In the genomic region with DNA sequence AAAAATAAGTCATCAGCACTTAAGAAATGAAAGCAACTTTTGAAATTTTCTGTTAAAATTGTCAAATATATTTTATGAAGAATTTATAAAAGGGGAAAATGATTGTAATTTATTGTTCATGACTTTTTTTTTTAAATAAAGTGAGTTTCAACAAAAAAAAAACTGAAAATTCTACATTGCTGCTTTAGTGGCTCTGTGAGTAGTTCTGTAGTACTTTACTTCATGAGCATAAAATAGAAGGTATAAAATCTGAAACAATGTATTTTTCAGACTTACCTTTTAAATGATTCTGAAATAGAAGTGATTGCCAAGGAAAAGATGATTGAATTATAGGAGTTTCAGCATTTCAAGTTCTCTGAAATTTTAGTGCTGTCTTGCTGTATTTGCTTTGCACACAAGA, we compare ENCODE assay signal across 14 cellular contexts. TPM values are rescaled to one million over a fixed set of nuclear protein-coding genes. Genes with fewer than 3 reads are reported as not detected.
A peak's percentile ranks its signal among the peaks of the same experiment; 100 is the strongest.
DNase-seq lines count a peak whose midpoint lies in the region; ATAC-seq and TF ChIP-seq lines count a peak whose summit lies in the region.
"Had no signal": no experiment of that assay in that cellular context is flagged by ENCODE, and none has a peak within 500 bp of the region (broad histone marks: within the 10 kb centered on the region; RNA-seq: fewer than 3 reads in every experiment).

No MANE protein-coding gene starts in this region.

- intact Hi-C loops in left lung (cut with DNase I), result no loop called here

- CTCF ChIA-PET in CD8-positive, alpha-beta memory T cell (lab: Charles Lee), result interaction anchor here (1.5 to 2.5 kb wide), 2 partner anchors 20 to 35 kb away, joined by 3 to 39 read pairs; no protein-coding TSS in a partner anchor

- peaks cover 0 to 8% of the 10 kb centered on the region in 2 donors for H3K27me3 Mint-ChIP-seq in CD8-positive, alpha-beta memory T cell

- H3K36me3 ChIP-seq in BLaER1 (peaks cover 7% of the 10 kb centered on the region; the same call in 1 of the 2 replicates), left lung (no peaks in the 10 kb centered on the region)
- no peaks in the 10 kb centered on the region for H3K36me3 ChIP-seq in CD8-positive, alpha-beta memory T cell (ENCODE audit: insufficient read depth, low read length)
- H3K36me3 ChIP-seq: BE2C, neural progenitor cell had no signal

- H3K9me3 ChIP-seq in BLaER1 (no peaks in the 10 kb centered on the region), left lung (no peaks in the 10 kb centered on the region)
- no peaks in the 10 kb centered on the region for H3K9me3 ChIP-seq in CD8-positive, alpha-beta memory T cell (ENCODE audit: low read length)
- H3K9me3 ChIP-seq: BE2C had no signal

- no peaks in the 10 kb centered on the region for H3K9me3 Mint-ChIP-seq in CD8-positive, alpha-beta memory T cell
- H3K9me3 Mint-ChIP-seq: neural progenitor cell had no signal

- POLR2A ChIA-PET in CD8-positive, alpha-beta memory T cell (lab: Charles Lee), result interaction anchor here (2.3 to 2.7 kb wide), 2 partner anchors 14 to 20 kb away, joined by 14 to 24 read pairs; a partner anchor contains a TSS

- H3K27ac ChIP-seq in BLaER1, result 0 out of 2 replicates have a peak overlapping the region, but pooled peaks have one; percentile 72
- peak overlapping the region; percentile 79 for H3K27ac ChIP-seq in CD8-positive, alpha-beta memory T cell (ENCODE audit: low read depth, low read length)
- peak overlapping the region; percentile 56; the same call in 1 of the 2 replicates for H3K27ac ChIP-seq in VCaP
- H3K27ac ChIP-seq in left lung, result peak overlapping the region; percentile 68 to 86
- H3K27ac ChIP-seq: neural progenitor cell had no signal

- ATAC-seq in left lung (no peak), GM21515 (IDR thresholded peaks at IDR 0.05; ENCODE audit: unreplicated experiment) (no peak), GM19324 (IDR thresholded peaks at IDR 0.05; ENCODE audit: low FRiP score, unreplicated experiment) (no peak)

- DNase-seq in CD8-positive, alpha-beta memory T cell, result no peak
- no peak for DNase-seq in left lung
- DNase-seq in DMS79 treated with DMSO at 0.1 percent for 48 hours (lab: John Stamatoyannopoulos, UW), result no peak
- DNase-seq: activated CD4-positive, CD25-positive, alpha-beta regulatory T cell; anterior cingulate cortex; BE2C; stimulated activated CD4-positive, alpha-beta T cell treated with anti-CD3 and anti-CD28 coated beads, Interleukin-15, amount 100 ng/mL, for 24 hours had no signal

- peak overlapping the region in 3 of 8 donors; percentile 7 to 91 (median 58) for H3K27ac Mint-ChIP-seq in CD8-positive, alpha-beta memory T cell
- H3K27ac Mint-ChIP-seq: neural progenitor cell had no signal

- H3K9ac ChIP-seq in BLaER1, result no peak overlapping the region
- H3K9ac ChIP-seq: neural progenitor cell had no signal

- H3K4me3 Mint-ChIP-seq in CD8-positive, alpha-beta memory T cell, result no peak overlapping the region
- H3K4me3 Mint-ChIP-seq: neural progenitor cell had no signal

- H3K4me3 ChIP-seq in BLaER1 (no peak overlapping the region), left lung (no peak overlapping the region)
- H3K4me3 ChIP-seq in CD8-positive, alpha-beta memory T cell (ENCODE audit: low read length), result no peak overlapping the region
- H3K4me3 ChIP-seq: neural progenitor cell had no signal

- no peaks in the 10 kb centered on the region for H3K27me3 ChIP-seq in BLaER1
- H3K27me3 ChIP-seq in CD8-positive, alpha-beta memory T cell (ENCODE audit: insufficient read depth, low read length, poor library complexity, severe bottlenecking), result no peaks in the 10 kb centered on the region
- no peaks in the 10 kb centered on the region for H3K27me3 ChIP-seq in left lung
- H3K27me3 ChIP-seq: BE2C, neural progenitor cell had no signal

- peaks cover 32 to 53% (median 49%) of the 10 kb centered on the region in 3 donors for H3K4me1 Mint-ChIP-seq in CD8-positive, alpha-beta memory T cell

- peaks cover 61% of the 10 kb centered on the region for H3K4me1 ChIP-seq in BLaER1
- H3K4me1 ChIP-seq in CD8-positive, alpha-beta memory T cell (ENCODE audit: insufficient read depth, low read length), result peaks cover 29% of the 10 kb centered on the region
- H3K4me1 ChIP-seq in left lung, result peaks cover 5 to 76% of the 10 kb centered on the region in 2 donors
- H3K4me1 ChIP-seq: BE2C, neural progenitor cell had no signal

- TF ChIP-seq CTCF in VCaP (conservative IDR thresholded peaks at IDR 0.05) (no peak), left lung (IDR thresholded peaks at IDR 0.05) (no peak)

- H3K36me3 Mint-ChIP-seq in CD8-positive, alpha-beta memory T cell, result peaks cover 0 to 25% (median 1%) of the 10 kb centered on the region in 3 donors

- peak overlapping the region; percentile 75 for H3K4me2 ChIP-seq in BLaER1
- H3K4me2 ChIP-seq: neural progenitor cell had no signal

- no peaks in the 10 kb centered on the region for H4K20me1 ChIP-seq in BLaER1

RNA-seq across cellular contexts. Expression of a gene that starts 13.8 kb away (rescaled TPM):
- total RNA-seq in CD8-positive, alpha-beta memory T cell, result 10 to 100 TPM; 14.5 to 14.6 TPM
- 4.2 TPM for polyA plus RNA-seq in CD8-positive, alpha-beta memory T cell
- 10 to 100 TPM in 1 of 2 donors, 1 to 10 TPM in 1; 7.0 to 12.7 TPM for total RNA-seq in left lung

RNA-seq across cellular contexts. Expression of a gene that starts 33.5 kb away (rescaled TPM):
- total RNA-seq in CD8-positive, alpha-beta memory T cell, result not detected
- polyA plus RNA-seq in CD8-positive, alpha-beta memory T cell, result not detected
- total RNA-seq in left lung, result 1 to 10 TPM; 2.3 to 5.1 TPM

RNA-seq across cellular contexts. Expression of a gene that starts 43.4 kb away (rescaled TPM):
- not detected for total RNA-seq in CD8-positive, alpha-beta memory T cell
- not detected for polyA plus RNA-seq in CD8-positive, alpha-beta memory T cell
- not detected for total RNA-seq in left lung
- total RNA-seq: endothelial cell of umbilical vein, subcutaneous adipose tissue had no signal
- polyA plus RNA-seq: endothelial cell of umbilical vein had no signal

RNA-seq across cellular contexts. Expression of a gene that starts 44.3 kb away (rescaled TPM):
- 10 to 100 TPM; 86.4 to 87.9 TPM for total RNA-seq in CD8-positive, alpha-beta memory T cell
- 26.2 TPM for polyA plus RNA-seq in CD8-positive, alpha-beta memory T cell
- total RNA-seq in left lung, result 10 to 100 TPM; 23.2 to 32.2 TPM

RNA-seq across cellular contexts. Expression of a gene that starts 46.2 kb away (rescaled TPM):
- not detected for total RNA-seq in CD8-positive, alpha-beta memory T cell
- 0.85 TPM for polyA plus RNA-seq in CD8-positive, alpha-beta memory T cell
- not detected for total RNA-seq in left lung
- total RNA-seq: endothelial cell of umbilical vein, subcutaneous adipose tissue had no signal
- polyA plus RNA-seq: endothelial cell of umbilical vein had no signal
